ENCODE assay signal across 7 cellular contexts in genomic region chr17:48545022-48545376, GRCh38. TPM values are rescaled to one million over a fixed set of nuclear protein-coding genes. Genes with fewer than 3 reads are reported as not detected.
DNase-seq lines count a peak whose midpoint lies in the region; ATAC-seq and TF ChIP-seq lines count a peak whose summit lies in the region.

Gene HOXB2 (minus strand): TSS chr17:48545109. CDS start chr17:48544911, 198 bp downstream.

- peak within 1 kb of the TSS; percentile 77 for H4K8ac ChIP-seq in trophoblast cell (ENCODE audit: low read depth, low read length)

- H3K79me1 ChIP-seq in trophoblast cell (ENCODE audit: low read length), result peaks cover 49% of the 10 kb centered on the region

- no peaks in the 10 kb centered on the region for H3K9me3 ChIP-seq in trophoblast cell (ENCODE audit: insufficient read depth, low read depth, low read length)

- ATAC-seq in T-cell (replicated peaks in 1 of 4) (no peak), GM21381 (IDR thresholded peaks at IDR 0.05; ENCODE audit: unreplicated experiment) (no peak), HG02763 (IDR thresholded peaks at IDR 0.05; ENCODE audit: unreplicated experiment) (no peak), GM19397 (IDR thresholded peaks at IDR 0.05; ENCODE audit: unreplicated experiment) (no peak)

- peak within 1 kb of the TSS; percentile 65 for H3K4me2 ChIP-seq in trophoblast cell (ENCODE audit: low read length)

- H2BK120ac ChIP-seq in trophoblast cell (ENCODE audit: insufficient read depth, low read length, poor library complexity), result peak within 1 kb of the TSS; percentile 85

- peak within 1 kb of the TSS; percentile 90 for H2BK12ac ChIP-seq in trophoblast cell (ENCODE audit: low read length)

- peak within 1 kb of the TSS; percentile 90 to 96 for H3K27ac Mint-ChIP-seq in T-cell

- no peak for DNase-seq in HFF-Myc (ENCODE audit: extremely low read depth, low read depth)
- DNase-seq in T-cell, result no peak
- DNase-seq in fibroblast of mammary gland (ENCODE audit: low read depth), result no peak
- no peak for DNase-seq in trophoblast cell

- H2BK5ac ChIP-seq in trophoblast cell (ENCODE audit: low read depth, low read length, poor library complexity), result peak within 1 kb of the TSS; percentile 96

- peak within 1 kb of the TSS; percentile 43 for H4K12ac ChIP-seq in trophoblast cell (ENCODE audit: low read depth, low read length)

- H3K36me3 ChIP-seq in trophoblast cell (ENCODE audit: control insufficient read depth in 1 of 2, insufficient read depth in 2 of 2, low read length in 2 of 2), result peaks cover 2 to 12% of the 10 kb centered on the region in 2 experiments

- H3K4me3 ChIP-seq in HFF-Myc (replicated peaks; ENCODE audit: low read depth, low read length) (peak within 1 kb of the TSS; percentile 69), fibroblast of mammary gland (ENCODE audit: control insufficient read depth, low read depth, low read length) (peak within 1 kb of the TSS; percentile 95), trophoblast cell (ENCODE audit: low read depth, low read length) (peak within 1 kb of the TSS; percentile 82)

- TF ChIP-seq CTCF in HFF-Myc (IDR thresholded peaks at IDR 0.05; ENCODE audit: low read depth, low read length, missing control alignments) (no peak), fibroblast of mammary gland (conservative IDR thresholded peaks at IDR 0.05; ENCODE audit: control insufficient read depth, insufficient read depth, low read depth, low read length) (no peak)

- no peak within 1 kb of the TSS for H3K23ac ChIP-seq in trophoblast cell (ENCODE audit: low read length)

- peaks cover 10 to 34% of the 10 kb centered on the region in 2 experiments for H3K4me1 ChIP-seq in trophoblast cell (ENCODE audit: control insufficient read depth in 1 of 2, insufficient read depth in 2 of 2, low read length in 2 of 2)

- peak within 1 kb of the TSS; percentile 85 for H3K9ac ChIP-seq in trophoblast cell (ENCODE audit: low read length)

- peak within 1 kb of the TSS; percentile 84 for H3K14ac ChIP-seq in trophoblast cell (ENCODE audit: low read length)

- CTCF ChIA-PET in T-cell (lab: Charles Lee), result no interaction called here

- H3K79me2 ChIP-seq in trophoblast cell (ENCODE audit: control insufficient read depth, insufficient read depth, low read length, poor library complexity), result peaks cover 28% of the 10 kb centered on the region

- no CpG with 5 or more reads among the region's 12 CpGs for WGBS in trophoblast cell (ENCODE audit: extremely low coverage, insufficient coverage, insufficient read length)

- H3K9me3 Mint-ChIP-seq in T-cell, result no peaks in the 10 kb centered on the region

- POLR2A ChIA-PET in T-cell (lab: Charles Lee), result no interaction called here

- H2AK5ac ChIP-seq in trophoblast cell (ENCODE audit: low read length), result peak within 1 kb of the TSS; percentile 91

- peak within 1 kb of the TSS; percentile 92 for H3K18ac ChIP-seq in trophoblast cell (ENCODE audit: low read length)

- H3K36me3 Mint-ChIP-seq in T-cell, result peaks cover 3% of the 10 kb centered on the region

- H3K27me3 ChIP-seq in trophoblast cell (ENCODE audit: insufficient read depth, low read length), result no peaks in the 10 kb centered on the region

- H3K4me3 Mint-ChIP-seq in T-cell, result peak within 1 kb of the TSS; percentile 90 to 98 (median 91)

- H3K27me3 Mint-ChIP-seq in T-cell, result peaks cover 10 to 15% of the 10 kb centered on the region in 2 donors

- H2AFZ ChIP-seq in trophoblast cell (ENCODE audit: insufficient read depth, low read length, poor library complexity), result peak within 1 kb of the TSS; percentile 56

- peak within 1 kb of the TSS; percentile 97 for H3K4ac ChIP-seq in trophoblast cell (ENCODE audit: low read depth, low read length)

- peaks cover 53 to 67% (median 62%) of the 10 kb centered on the region in 3 donors for H3K4me1 Mint-ChIP-seq in T-cell

- peak within 1 kb of the TSS; percentile 92 for H3K27ac ChIP-seq in trophoblast cell (ENCODE audit: low read depth, low read length)

- H4K91ac ChIP-seq in trophoblast cell (ENCODE audit: low read depth, low read length), result peak within 1 kb of the TSS; percentile 93

RNA-seq across cellular contexts. Expression of gene HOXB2, which starts in this region (rescaled TPM):
- total RNA-seq in T-cell, result 10 to 100 TPM; 12.1 to 37.3 (median 25.6) TPM
- 30.4 and 31.0 TPM in 2 replicates for polyA plus RNA-seq in trophoblast cell (2013)
